In the genomic region with DNA sequence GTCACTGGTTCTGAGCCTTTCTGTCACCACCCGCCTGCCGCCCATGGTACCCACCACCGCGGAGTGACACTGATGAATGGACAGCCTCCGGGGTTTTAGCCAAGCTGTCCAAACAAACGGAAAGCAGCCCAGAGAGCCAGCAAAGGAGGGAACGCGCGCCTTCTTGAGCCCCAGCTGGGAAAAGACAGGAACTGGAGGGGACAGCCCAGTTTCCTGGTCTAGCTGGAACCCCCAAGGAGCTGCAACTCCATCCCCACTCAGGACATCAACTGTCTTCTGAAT, we compare ENCODE assay signal across 14 cellular contexts. TPM values are rescaled to one million over a fixed set of nuclear protein-coding genes. Genes with fewer than 3 reads are reported as not detected.
"Had no signal": no experiment of that assay in that cellular context is flagged by ENCODE, and none has a peak within 500 bp of the region (broad histone marks: within the 10 kb centered on the region; RNA-seq: fewer than 3 reads in every experiment).

No MANE protein-coding gene starts in this region.

- H3K9me3 Mint-ChIP-seq: activated naive CD4-positive, alpha-beta T cell treated with anti-CD3 and anti-CD28 coated beads for 36 hours; activated naive CD8-positive, alpha-beta T cell treated with anti-CD3 and anti-CD28 coated beads, Interleukin-2, amount 50 U/mL, for 24 hours; activated T-helper 2 cell treated with anti-CD3 and anti-CD28 coated beads, Interferon-gamma antibody, Interleukin-2, Interleukin-4, amounts not matched to agents 10 μg/mL and 5 μg/mL and 100 μg/mL, durations not matched to agents 14 hours and 24 hours and 36 hours; natural killer cell; stimulated activated effector memory CD8-positive, alpha-beta T cell treated with anti-CD3 and anti-CD28 coated beads, Interleukin-12 subunit alpha, Interleukin-12 subunit beta, amount 100 ng/mL, for 72 hours had no signal

- ATAC-seq: activated naive CD8-positive, alpha-beta T cell treated with anti-CD3 and anti-CD28 coated beads, Interleukin-2, amount 50 U/mL, for 24 hours; natural killer cell; stimulated activated effector memory CD8-positive, alpha-beta T cell treated with anti-CD3 and anti-CD28 coated beads, Interleukin-12 subunit alpha, Interleukin-12 subunit beta, amount 100 ng/mL, for 72 hours; upper lobe of right lung had no signal

- H3K4me3 Mint-ChIP-seq: activated naive CD4-positive, alpha-beta T cell treated with anti-CD3 and anti-CD28 coated beads for 36 hours; activated naive CD8-positive, alpha-beta T cell treated with anti-CD3 and anti-CD28 coated beads, Interleukin-2, amount 50 U/mL, for 24 hours; natural killer cell; stimulated activated effector memory CD8-positive, alpha-beta T cell treated with anti-CD3 and anti-CD28 coated beads, Interleukin-12 subunit alpha, Interleukin-12 subunit beta, amount 100 ng/mL, for 72 hours had no signal

- H3K4me1 Mint-ChIP-seq: activated naive CD8-positive, alpha-beta T cell treated with anti-CD3 and anti-CD28 coated beads, Interleukin-2, amount 50 U/mL, for 24 hours; natural killer cell; stimulated activated effector memory CD8-positive, alpha-beta T cell treated with anti-CD3 and anti-CD28 coated beads, Interleukin-12 subunit alpha, Interleukin-12 subunit beta, amount 100 ng/mL, for 72 hours had no signal

- DNase-seq: activated CD4-positive, alpha-beta T cell treated with anti-CD3 and anti-CD28 coated beads, Interleukin-2, amount 50 U/mL, for 1 hour; activated CD4-positive, CD25-positive, alpha-beta regulatory T cell; activated naive CD4-positive, alpha-beta T cell treated with anti-CD3 and anti-CD28 coated beads for 36 hours; activated naive CD8-positive, alpha-beta T cell treated with anti-CD3 and anti-CD28 coated beads, Interleukin-2, amount 50 U/mL, for 24 hours; effector CD8-positive, alpha-beta T cell; foreskin fibroblast; hippocampal formation; mesendoderm; natural killer cell; nucleus accumbens; upper lobe of right lung had no signal

- H3K27ac Mint-ChIP-seq: activated naive CD4-positive, alpha-beta T cell treated with anti-CD3 and anti-CD28 coated beads for 36 hours; activated naive CD8-positive, alpha-beta T cell treated with anti-CD3 and anti-CD28 coated beads, Interleukin-2, amount 50 U/mL, for 24 hours; activated T-helper 2 cell treated with anti-CD3 and anti-CD28 coated beads, Interferon-gamma antibody, Interleukin-2, Interleukin-4, amounts not matched to agents 10 μg/mL and 5 μg/mL and 100 μg/mL, durations not matched to agents 14 hours and 24 hours and 36 hours; natural killer cell; stimulated activated effector memory CD8-positive, alpha-beta T cell treated with anti-CD3 and anti-CD28 coated beads, Interleukin-12 subunit alpha, Interleukin-12 subunit beta, amount 100 ng/mL, for 72 hours had no signal

- H3K36me3 Mint-ChIP-seq: natural killer cell; stimulated activated effector memory CD8-positive, alpha-beta T cell treated with anti-CD3 and anti-CD28 coated beads, Interleukin-12 subunit alpha, Interleukin-12 subunit beta, amount 100 ng/mL, for 72 hours had no signal

RNA-seq across cellular contexts. Expression of gene SHISAL1, which starts 33.8 kb away (rescaled TPM):
- total RNA-seq: activated CD8-positive, alpha-beta memory T cell treated with anti-CD3 and anti-CD28 coated beads for 36 hours; activated naive CD4-positive, alpha-beta T cell treated with anti-CD3 and anti-CD28 coated beads for 36 hours; activated T-helper 2 cell treated with anti-CD3 and anti-CD28 coated beads, Interferon-gamma antibody, Interleukin-2, Interleukin-4, amounts not matched to agents 10 μg/mL and 5 μg/mL and 100 μg/mL, durations not matched to agents 14 hours and 24 hours and 36 hours; natural killer cell had no signal
